Comparison of ENCODE assay signal across 9 cellular contexts in the genomic region with DNA sequence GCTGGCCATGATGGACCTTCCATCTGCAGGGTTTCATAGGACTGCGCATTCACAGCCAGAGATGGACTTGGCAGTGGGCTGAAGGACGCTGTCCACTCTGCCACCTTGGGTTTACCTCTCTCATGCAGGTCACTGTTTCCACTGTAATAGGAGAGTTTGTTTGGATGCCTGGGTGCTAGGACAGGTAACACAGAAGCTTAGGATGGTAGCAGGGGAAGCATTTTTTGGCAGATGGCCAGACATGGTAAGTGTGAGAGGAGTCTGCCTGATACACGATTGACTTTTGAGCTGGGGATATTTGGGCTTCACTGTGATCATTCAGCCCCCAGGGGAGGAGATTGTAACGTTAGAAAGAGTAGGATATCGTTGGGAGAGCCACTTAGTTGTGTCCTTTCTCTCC. TPM values are rescaled to one million over a fixed set of nuclear protein-coding genes. Genes with fewer than 3 reads are reported as not detected.
DNase-seq lines count a peak whose midpoint lies in the region; ATAC-seq, FAIRE-seq and TF ChIP-seq lines count a peak whose summit lies in the region.
"Had no signal": no experiment of that assay in that cellular context is flagged by ENCODE, and none has a peak within 500 bp of the region (broad histone marks: within the 10 kb centered on the region; RNA-seq: fewer than 3 reads in every experiment).

No MANE protein-coding gene starts in this region.

- TF ChIP-seq CTCF in nephron (IDR thresholded peaks at IDR 0.05; ENCODE audit: unreplicated experiment in 3 of 3) (no peak), D721Med (IDR thresholded peaks at IDR 0.05; ENCODE audit: insufficient read depth, missing control alignments) (no peak)

- peak; percentile 2 for ATAC-seq in HG02884 (IDR thresholded peaks at IDR 0.05; ENCODE audit: unreplicated experiment)
- peak; percentile 8 for ATAC-seq in activated naive CD8-positive, alpha-beta T cell treated with anti-CD3 and anti-CD28 coated beads, Interleukin-2, amount 10 ng/mL, durations not matched to agents 7 days and 5 days (ENCODE audit: low read depth)
- ATAC-seq in HG03460 (IDR thresholded peaks at IDR 0.05; ENCODE audit: unreplicated experiment), result no peak
- ATAC-seq in GM18505 (IDR thresholded peaks at IDR 0.05; ENCODE audit: unreplicated experiment), result no peak

- FAIRE-seq in GM12891 (lab: Jason Lieb, UNC), result peak; percentile 76
- no peak for FAIRE-seq in D721Med (lab: Jason Lieb, UNC)

- peak overlapping the region; percentile 73 for H3K4me3 Mint-ChIP-seq in activated naive CD8-positive, alpha-beta T cell treated with anti-CD3 and anti-CD28 coated beads, Interleukin-2, amount 10 ng/mL, durations not matched to agents 7 days and 5 days
- H3K4me3 Mint-ChIP-seq in nephron, result no peak overlapping the region

- DNase-seq in GM12891 (ENCODE audit: insufficient read length, low spot score), result no peak
- DNase-seq in activated naive CD8-positive, alpha-beta T cell treated with anti-CD3 and anti-CD28 coated beads, Interleukin-2, amount 10 ng/mL, durations not matched to agents 7 days and 5 days, result no peak
- no peak for DNase-seq in D721Med (ENCODE audit: insufficient read length, low spot score)
- DNase-seq in cerebellar nuclear complex (lab: John Stamatoyannopoulos, UW), result no peak
- DNase-seq: aorta had no signal

- H3K4me1 Mint-ChIP-seq in activated naive CD8-positive, alpha-beta T cell treated with anti-CD3 and anti-CD28 coated beads, Interleukin-2, amount 10 ng/mL, durations not matched to agents 7 days and 5 days, result peaks cover 42% of the 10 kb centered on the region
- H3K4me1 Mint-ChIP-seq in nephron, result peaks cover 46% of the 10 kb centered on the region

- peak overlapping the region; percentile 94 for H3K27ac Mint-ChIP-seq in activated naive CD8-positive, alpha-beta T cell treated with anti-CD3 and anti-CD28 coated beads, Interleukin-2, amount 10 ng/mL, durations not matched to agents 7 days and 5 days
- H3K27ac Mint-ChIP-seq in nephron, result peak overlapping the region; percentile 47 to 79 (median 59)

- peaks cover 4% of the 10 kb centered on the region for H3K36me3 Mint-ChIP-seq in activated naive CD8-positive, alpha-beta T cell treated with anti-CD3 and anti-CD28 coated beads, Interleukin-2, amount 10 ng/mL, durations not matched to agents 7 days and 5 days
- H3K36me3 Mint-ChIP-seq in nephron (ENCODE audit: low read depth), result peaks cover 26% of the 10 kb centered on the region

- no peaks in the 10 kb centered on the region for H3K9me3 Mint-ChIP-seq in activated naive CD8-positive, alpha-beta T cell treated with anti-CD3 and anti-CD28 coated beads, Interleukin-2, amount 10 ng/mL, durations not matched to agents 7 days and 5 days
- H3K9me3 Mint-ChIP-seq in nephron, result no peaks in the 10 kb centered on the region

- TF ChIP-seq POLR2A in GM12891 (IDR thresholded peaks at IDR 0.05; ENCODE audit: low read depth, low read length) (no peak), GM18505 (IDR thresholded peaks at IDR 0.05; ENCODE audit: borderline replicate concordance, extremely low read depth, insufficient read depth, insufficient read length) (no peak)

- POLR2A ChIA-PET in activated naive CD8-positive, alpha-beta T cell treated with anti-CD3 and anti-CD28 coated beads, Interleukin-2, amount 10 ng/mL, durations not matched to agents 7 days and 5 days (lab: Charles Lee), result interaction anchor here (0.8 to 3.6 kb wide), 7 partner anchors 10 to 820 kb away, joined by 3 to 69 read pairs (median 4); a partner anchor contains a TSS

- no peaks in the 10 kb centered on the region for H3K27me3 Mint-ChIP-seq in activated naive CD8-positive, alpha-beta T cell treated with anti-CD3 and anti-CD28 coated beads, Interleukin-2, amount 10 ng/mL, durations not matched to agents 7 days and 5 days
- H3K27me3 Mint-ChIP-seq in nephron (ENCODE audit: low read depth), result no peaks in the 10 kb centered on the region

TF ChIP-seq in GM12891, 5 proteins besides CTCF, POLR2A, EP300 and RAD21:
- no peak for TF ChIP-seq TAF1 (IDR thresholded peaks at IDR 0.05; ENCODE audit: low read depth, low read length)
- TF ChIP-seq POU2F2 (IDR thresholded peaks at IDR 0.05; ENCODE audit: low read depth, low read length), result no peak
- no peak for TF ChIP-seq SPI1 (IDR thresholded peaks at IDR 0.05; ENCODE audit: low read depth, low read length)
- TF ChIP-seq POLR2AphosphoS5 (IDR thresholded peaks at IDR 0.05; ENCODE audit: low read depth, low read length), result no peak
- no peak for TF ChIP-seq PAX5 (IDR thresholded peaks at IDR 0.05; ENCODE audit: insufficient read depth, low read length, severe bottlenecking)

RNA-seq across cellular contexts. Expression of a gene that starts 11.8 kb away (rescaled TPM):
- 2.9 TPM for polyA plus RNA-seq in GM12891 (2012; ENCODE audit: low read depth, missing spikeins)
- total RNA-seq in activated naive CD8-positive, alpha-beta T cell treated with anti-CD3 and anti-CD28 coated beads, Interleukin-2, amount 10 ng/mL, durations not matched to agents 7 days and 5 days, result 1 to 10 TPM; 6.4 to 7.2 TPM

RNA-seq across cellular contexts. Expression of a gene that starts 57.9 kb away (rescaled TPM):
- polyA plus RNA-seq in GM12891 (2012; ENCODE audit: low read depth, missing spikeins), result 10.4 TPM
- total RNA-seq in activated naive CD8-positive, alpha-beta T cell treated with anti-CD3 and anti-CD28 coated beads, Interleukin-2, amount 10 ng/mL, durations not matched to agents 7 days and 5 days, result 10 to 100 TPM; 28.6 to 30.2 TPM

Comparison
In these comparisons a context has a peak if more than half of its experiments do, and no peak if none do; other contexts are left out.
1. ATAC-seq: peak in HG02884 (single experiment) and activated naive CD8-positive, alpha-beta T cell treated with anti-CD3 and anti-CD28 coated beads, Interleukin-2, amount 10 ng/mL, durations not matched to agents 7 days and 5 days (single experiment); none in HG03460 (single experiment) and GM18505 (single experiment).